ENCODE assay signal across 14 cellular contexts in genomic region chr2:174554514-174555119, GRCh38. TPM values are rescaled to one million over a fixed set of nuclear protein-coding genes. Genes with fewer than 3 reads are reported as not detected.
DNase-seq lines count a peak whose midpoint lies in the region; ATAC-seq, FAIRE-seq and TF ChIP-seq lines count a peak whose summit lies in the region.
"Had no signal": no experiment of that assay in that cellular context is flagged by ENCODE, and none has a peak within 500 bp of the region (broad histone marks: within the 10 kb centered on the region; RNA-seq: fewer than 3 reads in every experiment).

No MANE protein-coding gene starts in this region.

- DNase-seq in HepG2 (ENCODE audit: low spot score) (no peak), kidney tubule cell (ENCODE audit: low spot score) (peak; percentile 8), substantia nigra (lab: John Stamatoyannopoulos, UW) (no peak), progenitor cell of endocrine pancreas (ENCODE audit: low spot score, unreplicated experiment) (no peak)
- no peak for DNase-seq in T-helper 2 cell treated with Interferon-gamma antibody and Interleukin-4, amounts not matched to agents 5 μg/mL and 100 μg/mL, for 36 hours (ENCODE audit: low spot score)
- DNase-seq in activated effector memory CD4-positive, alpha-beta T cell treated with anti-CD3 and anti-CD28 coated beads, Interleukin-2, amount 50 U/mL, for 16 hours: no peak
- DNase-seq: brain microvascular endothelial cell; effector CD8-positive, alpha-beta T cell; foreskin fibroblast; SK-N-SH; trophoblast cell had no signal

- peak overlapping the region; percentile 49 for H3K27ac Mint-ChIP-seq in T-helper 2 cell treated with Interferon-gamma antibody and Interleukin-4, amounts not matched to agents 5 μg/mL and 100 μg/mL, for 36 hours
- H3K27ac Mint-ChIP-seq in progenitor cell of endocrine pancreas: no peak overlapping the region

- H3K4me1 ChIP-seq in liver (ENCODE audit: control insufficient read depth in 4 of 4, insufficient read depth in 4 of 4, low read length in 3 of 4) (peaks cover 0 to 8% (median 4%) of the 10 kb centered on the region in 4 donors), HepG2 (ENCODE audit: insufficient read depth, low read length) (no peaks in the 10 kb centered on the region)
- H3K4me1 ChIP-seq: parathyroid adenoma had no signal

- H2AFZ ChIP-seq in HepG2 (ENCODE audit: low read length): no peak overlapping the region
- H2AFZ ChIP-seq: parathyroid adenoma had no signal

- no peak overlapping the region for H3K4me3 ChIP-seq in liver (ENCODE audit: low read depth in 1 of 3, low read length in 3 of 3)
- no peak overlapping the region for H3K4me3 ChIP-seq in HepG2 (replicated peaks in 1 of 3; ENCODE audit: insufficient read depth in 1 of 3, low read depth in 2 of 3, low read length in 3 of 3)

- H3K4me2 ChIP-seq in HepG2 (ENCODE audit: low read depth, low read length): no peak overlapping the region
- H3K4me2 ChIP-seq: SK-N-SH had no signal

- TF ChIP-seq POLR2A in HepG2 (IDR thresholded peaks at IDR 0.05; ENCODE audit: insufficient read depth in 1 of 2, low read depth in 2 of 2, low read length in 2 of 2): no peak

- peaks cover 29% of the 10 kb centered on the region for H3K36me3 Mint-ChIP-seq in T-helper 2 cell treated with Interferon-gamma antibody and Interleukin-4, amounts not matched to agents 5 μg/mL and 100 μg/mL, for 36 hours (ENCODE audit: low read depth)
- no peaks in the 10 kb centered on the region for H3K36me3 Mint-ChIP-seq in progenitor cell of endocrine pancreas (ENCODE audit: insufficient read depth)

- no peak overlapping the region for H3K4me3 Mint-ChIP-seq in T-helper 2 cell treated with Interferon-gamma antibody and Interleukin-4, amounts not matched to agents 5 μg/mL and 100 μg/mL, for 36 hours
- H3K4me3 Mint-ChIP-seq in progenitor cell of endocrine pancreas (ENCODE audit: low read depth): no peak overlapping the region

- intact Hi-C loops in HepG2 (cut with micrococcal nuclease; ENCODE audit: unreplicated experiment): no loop called here

- H3K79me2 ChIP-seq in HepG2 (ENCODE audit: insufficient read depth, low read length): no peaks in the 10 kb centered on the region
- H3K79me2 ChIP-seq: parathyroid adenoma had no signal

- peaks cover 5% of the 10 kb centered on the region for H3K9me3 Mint-ChIP-seq in T-helper 2 cell treated with Interferon-gamma antibody and Interleukin-4, amounts not matched to agents 5 μg/mL and 100 μg/mL, for 36 hours
- H3K9me3 Mint-ChIP-seq in progenitor cell of endocrine pancreas (ENCODE audit: low read depth): peaks cover 3% of the 10 kb centered on the region

- H3K9ac ChIP-seq in liver (ENCODE audit: low read depth in 1 of 2, low read length in 2 of 2): no peak overlapping the region
- H3K9ac ChIP-seq in HepG2 (ENCODE audit: insufficient read depth, low read depth, low read length): no peak overlapping the region
- H3K9ac ChIP-seq: parathyroid adenoma, SK-N-SH had no signal

- peaks cover 28% of the 10 kb centered on the region for H3K4me1 Mint-ChIP-seq in T-helper 2 cell treated with Interferon-gamma antibody and Interleukin-4, amounts not matched to agents 5 μg/mL and 100 μg/mL, for 36 hours (ENCODE audit: low read depth)
- H3K4me1 Mint-ChIP-seq in progenitor cell of endocrine pancreas (ENCODE audit: low read depth): no peaks in the 10 kb centered on the region

- TF ChIP-seq EP300 in HepG2 (IDR thresholded peaks at IDR 0.05; ENCODE audit: low read depth in 2 of 2, low read length in 2 of 2) (no peak), HepG2 (CRISPR knock-in tag; IDR thresholded peaks at IDR 0.05; ENCODE audit: borderline replicate concordance) (no peak)

- H3K9me3 ChIP-seq in liver (ENCODE audit: control insufficient read depth in 4 of 4, low read length in 3 of 4): no peaks in the 10 kb centered on the region
- H3K9me3 ChIP-seq in HepG2 (ENCODE audit: low read length): peaks cover 6% of the 10 kb centered on the region; the same call in 1 of the 2 replicates
- H3K9me3 ChIP-seq: SK-N-SH had no signal

- peaks cover 0 to 2% (median 0%) of the 10 kb centered on the region in 4 donors for H3K36me3 ChIP-seq in liver (ENCODE audit: control insufficient read depth in 4 of 4, insufficient read depth in 3 of 4, low read depth in 1 of 4, low read length in 3 of 4)
- H3K36me3 ChIP-seq in HepG2 (replicated peaks in 1 of 2; ENCODE audit: control insufficient read depth in 1 of 2, insufficient read depth in 2 of 2, low read length in 2 of 2): no peaks in the 10 kb centered on the region
- H3K36me3 ChIP-seq: brain microvascular endothelial cell had no signal

- no peaks in the 10 kb centered on the region for H3K27me3 Mint-ChIP-seq in T-helper 2 cell treated with Interferon-gamma antibody and Interleukin-4, amounts not matched to agents 5 μg/mL and 100 μg/mL, for 36 hours (ENCODE audit: low read depth)
- H3K27me3 Mint-ChIP-seq in progenitor cell of endocrine pancreas: no peaks in the 10 kb centered on the region

- no peak for ATAC-seq in HepG2
- no peak for ATAC-seq in GM19328 (IDR thresholded peaks at IDR 0.05; ENCODE audit: unreplicated experiment)

- BruUV-seq in HepG2 (replicated peaks; lab: Mats Ljungman, UMichigan): no TSS peak

- TF ChIP-seq CTCF in liver (IDR thresholded peaks at IDR 0.05; ENCODE audit: low read depth, low read length, missing input control) (no peak), HepG2 (CRISPR knock-in tag; IDR thresholded peaks at IDR 0.05) (no peak), progenitor cell of endocrine pancreas (IDR thresholded peaks at IDR 0.05; ENCODE audit: unreplicated experiment) (no peak)

- CTCF ChIA-PET in HepG2 (lab: Yijun Ruan, JAX; ENCODE audit: low intra/inter-chr PET ratio, low total read pairs): no interaction called here

- H3K27me3 ChIP-seq in liver (ENCODE audit: control insufficient read depth in 4 of 4, insufficient read depth in 4 of 4, low read length in 3 of 4): no peaks in the 10 kb centered on the region
- peaks cover 2 to 5% of the 10 kb centered on the region in 2 experiments; a peak in 2 of 5 replicates for H3K27me3 ChIP-seq in HepG2 (ENCODE audit: control insufficient read depth in 1 of 2, insufficient read depth in 2 of 2, low read length in 2 of 2)
- H3K27me3 ChIP-seq: brain microvascular endothelial cell had no signal

- FAIRE-seq in HepG2 (lab: Jason Lieb, UNC): no peak

- no peak for TF ChIP-seq RAD21 in liver (IDR thresholded peaks at IDR 0.05)
- TF ChIP-seq RAD21 in HepG2 (CRISPR knock-in tag; IDR thresholded peaks at IDR 0.05): no peak

- 45% methylated on average over 4 of the region's 4 CpGs for WGBS in liver
- WGBS in HepG2 (ENCODE audit: low lambda C conversion rate): 19% methylated on average over 4 of the region's 4 CpGs

- H3K27ac ChIP-seq in liver (ENCODE audit: low read depth in 1 of 2, low read length in 2 of 2): no peak overlapping the region
- no peak overlapping the region for H3K27ac ChIP-seq in HepG2 (ENCODE audit: extremely low read length, insufficient read depth, low read length)
- no peak overlapping the region for H3K27ac ChIP-seq in substantia nigra (ENCODE audit: low read depth, low read length, poor library complexity, severe bottlenecking)
- H3K27ac ChIP-seq: brain microvascular endothelial cell, parathyroid adenoma had no signal

- in situ Hi-C loops in HepG2 (cut with HindIII; ENCODE audit: extremely low pct_ligation_motif_present, low pct_unique_long_range_greater_than_20kb): no loop called here

- POLR2A ChIA-PET in HepG2 (lab: Yijun Ruan, JAX): no interaction called here

- no peaks in the 10 kb centered on the region for H4K20me1 ChIP-seq in HepG2 (ENCODE audit: insufficient read depth, low read length)

TF ChIP-seq in liver, 16 proteins besides CTCF, POLR2A, EP300 and RAD21 (continues in another document):
- TF ChIP-seq HNF4G (IDR thresholded peaks at IDR 0.05) (peak; percentile 41), SP1 (IDR thresholded peaks at IDR 0.05) (peak; percentile 63), RXRA (IDR thresholded peaks at IDR 0.05) (peak; percentile 24 to 25), GABPA (IDR thresholded peaks at IDR 0.05 in 1 of 2, conservative IDR thresholded peaks at IDR 0.05 in 1 of 2) (no peak), HNF4A (conservative IDR thresholded peaks at IDR 0.05) (peak; percentile 70 to 82)

RNA-seq across cellular contexts. Expression of gene WIPF1, which starts 43.0 kb away (rescaled TPM):
- total RNA-seq in liver: 1 to 10 TPM; 7.3 to 7.7 TPM
- 1 to 10 TPM; 4.7 to 5.3 TPM for polyA plus RNA-seq in liver
- not detected in 2 replicates for total RNA-seq in HepG2 (2016; rRNA removed; fragmentation: Illumina TruSeq; extraction: Trizol)
- total RNA-seq in HepG2 (2016; cell fraction: cytosol; rRNA removed; fragmentation: Illumina TruSeq; extraction: Trizol; ENCODE audit: low read depth): not detected in 2 replicates
- total RNA-seq in HepG2 (2016; cell fraction: insoluble cytoplasmic fraction; rRNA removed; fragmentation: Illumina TruSeq; extraction: Trizol): not detected in 2 replicates
- not detected in 2 replicates for total RNA-seq in HepG2 (2016; cell fraction: membrane; rRNA removed; fragmentation: Illumina TruSeq; extraction: Trizol)
- total RNA-seq in HepG2 (2016; cell fraction: nucleus; rRNA removed; fragmentation: Illumina TruSeq; extraction: Trizol): not detected in 2 replicates
- 0.01 TPM in 1 of 2 replicates, not detected in the other for polyA plus RNA-seq in HepG2 (2011; rRNA removed)
- 0.04 TPM in 1 of 2 replicates, not detected in the other for polyA plus RNA-seq in HepG2 (2011; cell fraction: cytosol; rRNA removed)
- polyA plus RNA-seq in HepG2 (2011; cell fraction: nucleus; rRNA removed): 0.03 TPM in 1 of 2 replicates, not detected in the other
- polyA plus RNA-seq in HepG2 (2012): not detected in 2 replicates
- not detected in 2 replicates for polyA plus RNA-seq in HepG2 (2016; cell fraction: cytosol; fragmentation: Illumina TruSeq; extraction: Trizol; ENCODE audit: low read depth)
- not detected in 2 replicates for polyA plus RNA-seq in HepG2 (2016; cell fraction: insoluble cytoplasmic fraction; fragmentation: Illumina TruSeq; extraction: Trizol; ENCODE audit: low read depth)
- not detected in 2 replicates for polyA plus RNA-seq in HepG2 (2016; cell fraction: membrane; fragmentation: Illumina TruSeq; extraction: Trizol; ENCODE audit: low read depth)
- polyA plus RNA-seq in HepG2 (2016; cell fraction: nucleus; fragmentation: Illumina TruSeq; extraction: Trizol; ENCODE audit: insufficient read depth, low read depth): not detected in 2 replicates
- polyA minus RNA-seq in HepG2 (2011; rRNA and poly(A)+ RNA removed; ENCODE audit: low replicate concordance): 0.16 TPM in 1 of 2 replicates, not detected in the other
- polyA minus RNA-seq in HepG2 (2011; cell fraction: cytosol; rRNA and poly(A)+ RNA removed): not detected in 2 replicates
- polyA minus RNA-seq in HepG2 (2011; cell fraction: nucleus; rRNA and poly(A)+ RNA removed): not detected in 2 replicates
- 12.9 and 17.3 TPM in 2 replicates for total RNA-seq in progenitor cell of endocrine pancreas
